ENCODE assay signal across 8 cellular contexts in genomic region chr20:62364911-62365736, GRCh38. TPM values are rescaled to one million over a fixed set of nuclear protein-coding genes. Genes with fewer than 3 reads are reported as not detected.
DNase-seq lines count a peak whose midpoint lies in the region; ATAC-seq lines count a peak whose summit lies in the region.

No MANE protein-coding gene starts in this region.

- 47% methylated on average over 27 of the region's 27 CpGs for WGBS in right cardiac atrium

- intact Hi-C loops in right cardiac atrium (cut with DNase I), result no loop called here

- peaks cover 13% of the 10 kb centered on the region for H3K4me1 ChIP-seq in right cardiac atrium (ENCODE audit: control insufficient read depth, insufficient read depth, low read length)
- peaks cover 68% of the 10 kb centered on the region for H3K4me1 ChIP-seq in rectal smooth muscle tissue (ENCODE audit: control insufficient read depth, insufficient read depth, low read length)

- no peak overlapping the region for H3K9ac ChIP-seq in rectal smooth muscle tissue (ENCODE audit: low read length)

- H3K36me3 ChIP-seq in rectal smooth muscle tissue (ENCODE audit: control insufficient read depth, insufficient read depth, low read length), result peaks cover 4% of the 10 kb centered on the region

- H3K4me3 ChIP-seq in right cardiac atrium (ENCODE audit: low read length) (peak overlapping the region; percentile 84), rectal smooth muscle tissue (ENCODE audit: low read length) (peak overlapping the region; percentile 73)

- no peaks in the 10 kb centered on the region for H3K9me3 ChIP-seq in right cardiac atrium (ENCODE audit: control insufficient read depth, low read length)

- no peaks in the 10 kb centered on the region for H3K27me3 ChIP-seq in right cardiac atrium (ENCODE audit: control insufficient read depth, insufficient read depth)
- H3K27me3 ChIP-seq in rectal smooth muscle tissue (ENCODE audit: control insufficient read depth, insufficient read depth, low read length), result peaks cover 6% of the 10 kb centered on the region

- H3K27ac ChIP-seq in angular gyrus (ENCODE audit: low read depth, low read length) (peak overlapping the region; percentile 45), right cardiac atrium (ENCODE audit: low read length) (peak overlapping the region; percentile 61), rectal smooth muscle tissue (ENCODE audit: low read depth, low read length) (peak overlapping the region; percentile 90)

- ATAC-seq in right cardiac atrium (peak; percentile 31 to 46), GM21529 (IDR thresholded peaks at IDR 0.05; ENCODE audit: unreplicated experiment) (no peak), GM18868 (IDR thresholded peaks at IDR 0.05; ENCODE audit: unreplicated experiment) (no peak)

- DNase-seq in ELF-1 (ENCODE audit: low read depth, low spot score) (peak; percentile 28), right cardiac atrium (peak; percentile 61 to 86 (median 85)), superior temporal gyrus (ENCODE audit: extremely low spot score) (no peak)
- DNase-seq in stimulated activated naive CD4-positive, alpha-beta T cell (lab: John Stamatoyannopoulos, UW), result no peak

RNA-seq across cellular contexts. Expression of gene LAMA5, which starts 2.0 kb away (rescaled TPM):
- 10 to 100 TPM; 77.4 to 97.9 (median 86.8) TPM for total RNA-seq in right cardiac atrium
- 93.7 TPM for polyA plus RNA-seq in right cardiac atrium

RNA-seq across cellular contexts. Expression of gene RPS21, which starts 21.8 kb away (rescaled TPM):
- total RNA-seq in right cardiac atrium, result 100 to 1,000 TPM; 703 to 815 (median 736) TPM
- 2,060 TPM for polyA plus RNA-seq in right cardiac atrium

RNA-seq across cellular contexts. Expression of gene CABLES2, which starts 42.0 kb away (rescaled TPM):
- total RNA-seq in right cardiac atrium, result 10 to 100 TPM; 12.3 to 29.4 (median 16.3) TPM
- polyA plus RNA-seq in right cardiac atrium, result 10.9 TPM

Comparison
In these comparisons a context has a peak if more than half of its experiments do, and no peak if none do; other contexts are left out.
1. DNase-seq: peak in ELF-1 (single experiment) and right cardiac atrium (3 of 3); none in stimulated activated naive CD4-positive, alpha-beta T cell (0 of 6) and superior temporal gyrus (single experiment).
2. ATAC-seq: peak in right cardiac atrium (2 of 2); none in GM21529 (single experiment) and GM18868 (single experiment).
3. Peak in every context shown above with its lines, with median percentiles within 50 percentile points of each other: H3K27ac ChIP-seq.